ENCODE assay signal across 33 cellular contexts in the genomic region with DNA sequence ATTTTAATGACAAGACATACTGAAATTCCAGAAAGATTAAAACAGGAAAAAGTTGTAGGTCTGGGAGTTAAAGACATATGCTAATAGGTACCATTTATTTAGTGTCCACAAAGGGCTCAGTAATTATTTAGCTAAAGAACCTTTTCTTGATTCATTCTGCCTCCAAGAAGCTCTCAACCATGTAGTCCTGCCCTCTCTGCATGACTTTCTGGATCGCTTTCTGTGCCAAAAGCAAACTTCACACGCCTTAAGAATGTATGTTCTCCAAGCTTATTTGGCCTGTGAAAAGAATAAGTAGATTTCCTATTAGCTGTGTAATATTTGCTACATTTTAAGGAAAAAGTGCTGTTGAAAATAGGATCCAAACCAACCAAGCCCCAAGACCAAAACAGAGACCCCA.
"Had no signal": no experiment of that assay in that cellular context is flagged by ENCODE, and none has a peak within 500 bp of the region (broad histone marks: within the 10 kb centered on the region; RNA-seq: fewer than 3 reads in every experiment).

No MANE protein-coding gene starts in this region.

- H3K36me3 Mint-ChIP-seq: activated CD4-positive, alpha-beta memory T cell treated with anti-CD3 and anti-CD28 coated beads for 36 hours; activated naive CD4-positive, alpha-beta T cell treated with anti-CD3 and anti-CD28 coated beads, Interleukin-2, amount 50 U/mL, for 72 hours; brain had no signal

- H3K4me3 Mint-ChIP-seq: activated B cell treated with CpG ODN at 0.5 μM for 24 hours; activated CD4-positive, alpha-beta memory T cell treated with anti-CD3 and anti-CD28 coated beads for 36 hours; activated naive CD4-positive, alpha-beta T cell treated with anti-CD3 and anti-CD28 coated beads for 36 hours; activated T-cell treated with anti-CD3 and anti-CD28 coated beads, Interleukin-2, amount 50 U/mL, for 4 hours; activated T-helper 1 cell treated with anti-CD3 and anti-CD28 coated beads, Interleukin-12 subunit alpha, Interleukin-12 subunit beta, Interleukin-2, Interleukin-4 antibody, amounts not matched to agents 30 ng/mL and 10 ng/mL and 1 ng/mL, durations not matched to agents 14 hours and 24 hours and 36 hours had no signal

- H3K27ac Mint-ChIP-seq: activated B cell treated with CpG ODN at 0.5 μM for 24 hours; activated CD4-positive, alpha-beta memory T cell treated with anti-CD3 and anti-CD28 coated beads for 36 hours; activated naive CD4-positive, alpha-beta T cell treated with anti-CD3 and anti-CD28 coated beads for 36 hours; activated naive CD4-positive, alpha-beta T cell treated with anti-CD3 and anti-CD28 coated beads, Interleukin-2, amount 50 U/mL, for 72 hours; activated T-helper 1 cell treated with anti-CD3 and anti-CD28 coated beads, Interleukin-12 subunit alpha, Interleukin-12 subunit beta, Interleukin-2, Interleukin-4 antibody, amounts not matched to agents 30 ng/mL and 10 ng/mL and 1 ng/mL, durations not matched to agents 14 hours and 24 hours and 36 hours had no signal

- H3K4me1 Mint-ChIP-seq: activated B cell treated with CpG ODN at 0.5 μM for 24 hours had no signal

- H3K9me3 ChIP-seq: adrenal gland, Peyer's patch had no signal

- H3K27me3 Mint-ChIP-seq: brain had no signal

- H3K36me3 ChIP-seq: adrenal gland, Peyer's patch had no signal

- DNase-seq: activated B cell treated with CpG ODN at 0.5 μM for 24 hours; activated CD4-positive, alpha-beta memory T cell treated with anti-CD3 and anti-CD28 coated beads for 36 hours; activated CD4-positive, alpha-beta T cell treated with anti-CD3 and anti-CD28 coated beads for 4 hours; activated CD4-positive, alpha-beta T cell treated with anti-CD3 and anti-CD28 coated beads, Interleukin-2, amount 50 U/mL, for 1 hour; activated CD4-positive, CD25-positive, alpha-beta regulatory T cell treated with anti-CD3 and anti-CD28 coated beads, Interleukin-2, amount 50 U/mL, for 72 hours; activated CD8-positive, alpha-beta memory T cell treated with anti-CD3 and anti-CD28 coated beads, Interleukin-2, amount 50 U/mL, for 4 hours; activated gamma-delta T cell treated with Interleukin-2 at 50 U/mL for 16 hours; activated naive CD4-positive, alpha-beta T cell treated with anti-CD3 and anti-CD28 coated beads for 36 hours; activated T-cell treated with anti-CD3 and anti-CD28 coated beads for 4 hours; activated T-cell treated with anti-CD3 and anti-CD28 coated beads, Interleukin-2, amount 50 U/mL, for 4 hours; adrenal gland; Karpas-422; KBM-7; NCI-H1105 treated with DMSO at 0.1 percent for 48 hours; NCI-H1436; NCI-H1694; NCI-H1930; NCI-H2081 treated with DMSO at 0.1 percent for 48 hours; NCI-H226; NCI-H446 treated with DMSO at 0.1 percent for 48 hours; NCI-H524; Peyer's patch; SIG-M5; SW 1271; T-helper 1 cell; T-helper 2 cell; T-helper 9 cell had no signal

- H3K9me3 Mint-ChIP-seq: activated B cell treated with CpG ODN at 0.5 μM for 24 hours; activated CD4-positive, alpha-beta memory T cell treated with anti-CD3 and anti-CD28 coated beads for 36 hours; activated naive CD4-positive, alpha-beta T cell treated with anti-CD3 and anti-CD28 coated beads for 36 hours; activated naive CD4-positive, alpha-beta T cell treated with anti-CD3 and anti-CD28 coated beads, Interleukin-2, amount 50 U/mL, for 72 hours; activated T-cell treated with anti-CD3 and anti-CD28 coated beads, Interleukin-2, amount 50 U/mL, for 4 hours; activated T-helper 1 cell treated with anti-CD3 and anti-CD28 coated beads, Interleukin-12 subunit alpha, Interleukin-12 subunit beta, Interleukin-2, Interleukin-4 antibody, amounts not matched to agents 30 ng/mL and 10 ng/mL and 1 ng/mL, durations not matched to agents 14 hours and 24 hours and 36 hours had no signal

- H3K27ac ChIP-seq: adrenal gland, Peyer's patch, RWPE1, VCaP had no signal

- H3K27me3 ChIP-seq: adrenal gland, Peyer's patch had no signal

- ATAC-seq: activated naive CD4-positive, alpha-beta T cell treated with anti-CD3 and anti-CD28 coated beads, Interleukin-2, amount 50 U/mL, for 72 hours; activated T-cell treated with anti-CD3 and anti-CD28 coated beads, Interleukin-2, amount 50 U/mL, for 4 hours; Right ventricle myocardium inferior had no signal

- H3K4me1 ChIP-seq: adrenal gland, Peyer's patch had no signal

- H3K4me3 ChIP-seq: adrenal gland, Peyer's patch had no signal
